ENCODE assay signal across 25 cellular contexts in the genomic region with DNA sequence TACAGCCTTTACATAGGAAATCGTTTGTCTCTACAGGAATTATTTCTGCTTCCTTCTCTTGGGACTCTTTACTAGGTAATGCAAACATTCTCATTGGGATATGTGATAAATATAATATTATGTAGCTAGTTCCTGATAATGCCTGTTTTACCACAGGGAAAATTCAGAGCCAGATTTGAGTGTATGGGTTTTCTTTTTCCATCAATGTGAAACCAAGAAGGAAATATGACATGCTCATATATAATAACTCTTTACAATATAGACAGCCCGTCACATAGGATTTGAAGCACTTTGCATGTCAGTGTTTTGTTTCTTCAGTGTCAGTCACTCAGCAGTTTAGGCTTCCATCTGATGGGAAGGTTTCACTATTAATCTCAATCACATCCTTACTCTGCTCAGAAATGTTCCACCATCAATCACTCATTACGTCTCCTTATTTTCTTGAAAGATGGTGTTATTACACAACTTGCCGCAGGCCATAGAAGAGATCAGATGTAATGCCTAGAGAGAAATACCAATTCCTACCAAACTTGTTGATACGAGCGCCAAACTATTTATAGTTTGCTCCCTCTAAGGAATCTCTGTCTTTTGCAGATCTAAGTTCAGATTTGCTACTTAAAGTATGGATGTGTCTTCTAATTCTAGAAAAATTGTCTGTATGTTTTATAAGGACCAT.
DNase-seq lines count a peak whose midpoint lies in the region; ATAC-seq and TF ChIP-seq lines count a peak whose summit lies in the region.
"Had no signal": no experiment of that assay in that cellular context is flagged by ENCODE, and none has a peak within 500 bp of the region (broad histone marks: within the 10 kb centered on the region; RNA-seq: fewer than 3 reads in every experiment).

No MANE protein-coding gene starts in this region.

- H3K4me3 Mint-ChIP-seq in mesothelial cell of epicardium = no peak overlapping the region
- no peak overlapping the region for H3K4me3 Mint-ChIP-seq in neural progenitor cell
- no peak overlapping the region for H3K4me3 Mint-ChIP-seq in stimulated activated naive B cell treated with anti-CD40 and anti-IgM and Interleukin-4, amounts not matched to agents 10 μg/mL and 1 μg/mL and 100 μg/mL, for 72 hours
- H3K4me3 Mint-ChIP-seq: CD14-positive monocyte; CD4-positive, alpha-beta memory T cell; CD4-positive, CD25-positive, alpha-beta regulatory T cell; CD8-positive, alpha-beta memory T cell had no signal

- TF ChIP-seq CTCF in epithelial cell of esophagus (IDR thresholded peaks at IDR 0.05; ENCODE audit: insufficient read depth, low read depth, low read length, missing control alignments) (no peak), mesothelial cell of epicardium (IDR thresholded peaks at IDR 0.05; ENCODE audit: unreplicated experiment) (no peak), neural progenitor cell (IDR thresholded peaks at IDR 0.05) (no peak)

- no peaks in the 10 kb centered on the region for H3K9me3 ChIP-seq in neural progenitor cell (ENCODE audit: low read depth)
- H3K9me3 ChIP-seq: BE2C, BLaER1 had no signal

- H3K9me3 Mint-ChIP-seq in mesothelial cell of epicardium = peaks cover 20% of the 10 kb centered on the region
- peaks cover 2% of the 10 kb centered on the region for H3K9me3 Mint-ChIP-seq in neural progenitor cell
- H3K9me3 Mint-ChIP-seq in stimulated activated naive B cell treated with anti-CD40 and anti-IgM and Interleukin-4, amounts not matched to agents 10 μg/mL and 1 μg/mL and 100 μg/mL, for 72 hours = peaks cover 3 to 9% of the 10 kb centered on the region in 2 donors

- TF ChIP-seq POLR2A in erythroblast (IDR thresholded peaks at IDR 0.05; ENCODE audit: low read length) = no peak

- no peak overlapping the region for H3K4me3 ChIP-seq in epithelial cell of esophagus (ENCODE audit: low read length)
- H3K4me3 ChIP-seq in neural progenitor cell = no peak overlapping the region
- H3K4me3 ChIP-seq: BLaER1, GM12878 had no signal

- H3K27me3 ChIP-seq in neural progenitor cell = no peaks in the 10 kb centered on the region
- H3K27me3 ChIP-seq: BE2C, BLaER1 had no signal

- H3K27me3 Mint-ChIP-seq in mesothelial cell of epicardium (ENCODE audit: low read depth) (no peaks in the 10 kb centered on the region), neural progenitor cell (ENCODE audit: insufficient read depth, low read depth) (peaks cover 3% of the 10 kb centered on the region)
- no peaks in the 10 kb centered on the region for H3K27me3 Mint-ChIP-seq in stimulated activated naive B cell treated with anti-CD40 and anti-IgM and Interleukin-4, amounts not matched to agents 10 μg/mL and 1 μg/mL and 100 μg/mL, for 72 hours
- H3K27me3 Mint-ChIP-seq: CD4-positive, alpha-beta memory T cell; CD4-positive, CD25-positive, alpha-beta regulatory T cell; CD8-positive, alpha-beta memory T cell had no signal

- peaks cover 26% of the 10 kb centered on the region for H3K4me1 Mint-ChIP-seq in mesothelial cell of epicardium
- H3K4me1 Mint-ChIP-seq in neural progenitor cell = peaks cover 8% of the 10 kb centered on the region
- no peaks in the 10 kb centered on the region for H3K4me1 Mint-ChIP-seq in stimulated activated naive B cell treated with anti-CD40 and anti-IgM and Interleukin-4, amounts not matched to agents 10 μg/mL and 1 μg/mL and 100 μg/mL, for 72 hours
- H3K4me1 Mint-ChIP-seq: CD14-positive monocyte; CD4-positive, alpha-beta memory T cell; CD4-positive, CD25-positive, alpha-beta regulatory T cell; CD8-positive, alpha-beta memory T cell had no signal

- H3K27ac Mint-ChIP-seq in mesothelial cell of epicardium (peak overlapping the region; percentile 36), neural progenitor cell (no peak overlapping the region)
- H3K27ac Mint-ChIP-seq in stimulated activated naive B cell treated with anti-CD40 and anti-IgM and Interleukin-4, amounts not matched to agents 10 μg/mL and 1 μg/mL and 100 μg/mL, for 72 hours = no peak overlapping the region
- H3K27ac Mint-ChIP-seq: CD14-positive monocyte; CD4-positive, alpha-beta memory T cell; CD8-positive, alpha-beta memory T cell had no signal

- H3K4me1 ChIP-seq in neural progenitor cell = peaks cover 15% of the 10 kb centered on the region
- H3K4me1 ChIP-seq: BE2C, BLaER1 had no signal

- peak overlapping the region; percentile 26 for H2AFZ ChIP-seq in neural progenitor cell (replicated peaks)

- H3K9ac ChIP-seq in neural progenitor cell = no peak overlapping the region
- H3K9ac ChIP-seq: BLaER1 had no signal

- ATAC-seq in stimulated activated naive B cell treated with anti-CD40 and anti-IgM and Interleukin-4, amounts not matched to agents 10 μg/mL and 1 μg/mL and 100 μg/mL, for 72 hours (replicated peaks) = no peak
- ATAC-seq: GM12878 had no signal

- H4K20me1 ChIP-seq in neural progenitor cell (ENCODE audit: low read depth) = no peaks in the 10 kb centered on the region
- H4K20me1 ChIP-seq: BLaER1 had no signal

- peaks cover 9% of the 10 kb centered on the region for H3K36me3 Mint-ChIP-seq in mesothelial cell of epicardium
- no peaks in the 10 kb centered on the region for H3K36me3 Mint-ChIP-seq in neural progenitor cell
- no peaks in the 10 kb centered on the region for H3K36me3 Mint-ChIP-seq in stimulated activated naive B cell treated with anti-CD40 and anti-IgM and Interleukin-4, amounts not matched to agents 10 μg/mL and 1 μg/mL and 100 μg/mL, for 72 hours
- H3K36me3 Mint-ChIP-seq: CD14-positive monocyte; CD4-positive, alpha-beta memory T cell; CD4-positive, CD25-positive, alpha-beta regulatory T cell; CD8-positive, alpha-beta memory T cell had no signal

- no peak overlapping the region for H3K27ac ChIP-seq in neural progenitor cell
- H3K27ac ChIP-seq: BLaER1 had no signal

- DNase-seq in epithelial cell of esophagus (ENCODE audit: low read depth) = peak; percentile 27
- DNase-seq in foreskin melanocyte = peak; percentile 32
- no peak for DNase-seq in mesothelial cell of epicardium (ENCODE audit: low spot score in 2 of 2, unreplicated experiment in 2 of 2)
- no peak for DNase-seq in neural progenitor cell (ENCODE audit: low spot score)
- no peak for DNase-seq in erythroblast (lab: John Stamatoyannopoulos, UW)
- DNase-seq in activated gamma-delta T cell treated with Interleukin-2 at 50 U/mL for 16 hours = no peak
- DNase-seq in stimulated activated naive B cell treated with anti-CD40 and anti-IgM and Interleukin-4, amounts not matched to agents 10 μg/mL and 1 μg/mL and 100 μg/mL, for 72 hours = no peak
- no peak for DNase-seq in NCI-H2196 treated with DMSO at 0.1 percent for 48 hours (lab: John Stamatoyannopoulos, UW; ENCODE audit: unreplicated experiment)
- DNase-seq: 8988T; ACHN; BE2C; C1 segment of cervical spinal cord; CD4-positive, alpha-beta memory T cell; CD4-positive, CD25-positive, alpha-beta regulatory T cell; CD8-positive, alpha-beta memory T cell; DMS 273 treated with DMSO at 0.1 percent for 48 hours; DMS153; DMS53; DMS79; DND-41; EL; GDM1 had no signal

- H3K79me2 ChIP-seq in neural progenitor cell (ENCODE audit: low read depth) = no peaks in the 10 kb centered on the region

- H3K36me3 ChIP-seq in neural progenitor cell = no peaks in the 10 kb centered on the region
- H3K36me3 ChIP-seq: BE2C, BLaER1 had no signal

- H3F3A ChIP-seq in neural progenitor cell (ENCODE audit: low read depth) = no peaks in the 10 kb centered on the region

- no peak overlapping the region for H3K4me2 ChIP-seq in neural progenitor cell
- H3K4me2 ChIP-seq: BLaER1 had no signal

Comparison
In these comparisons a context has a peak if more than half of its experiments do, and no peak if none do; other contexts are left out.
1. DNase-seq: peak in epithelial cell of esophagus (single experiment) and foreskin melanocyte (single experiment); none in mesothelial cell of epicardium (0 of 2), neural progenitor cell (single experiment), erythroblast (0 of 2), activated gamma-delta T cell treated with Interleukin-2 at 50 U/mL for 16 hours (single experiment), stimulated activated naive B cell treated with anti-CD40 and anti-IgM and Interleukin-4, amounts not matched to agents 10 μg/mL and 1 μg/mL and 100 μg/mL, for 72 hours (single experiment) and NCI-H2196 treated with DMSO at 0.1 percent for 48 hours (single experiment).